Comparison of ENCODE assay signal across 20 cellular contexts in genomic region chr14:33611405-33612183, GRCh38.
DNase-seq lines count a peak whose midpoint lies in the region; ATAC-seq and TF ChIP-seq lines count a peak whose summit lies in the region.
"Had no signal": no experiment of that assay in that cellular context is flagged by ENCODE, and none has a peak within 500 bp of the region (broad histone marks: within the 10 kb centered on the region; RNA-seq: fewer than 3 reads in every experiment).

No MANE protein-coding gene starts in this region.

- H3F3A ChIP-seq in smooth muscle cell (ENCODE audit: low read depth) = no peaks in the 10 kb centered on the region

- no peaks in the 10 kb centered on the region for H3K27me3 ChIP-seq in HUES48 (ENCODE audit: control insufficient read depth, insufficient read depth, low read length)
- H3K27me3 ChIP-seq in smooth muscle cell (ENCODE audit: low read depth) = no peaks in the 10 kb centered on the region
- H3K27me3 ChIP-seq in MG63 = no peaks in the 10 kb centered on the region
- H3K27me3 ChIP-seq: ovary, SJCRH30, stomach, upper lobe of left lung had no signal

- H3K79me2 ChIP-seq in smooth muscle cell (ENCODE audit: low read depth) = no peaks in the 10 kb centered on the region

- no peak overlapping the region for H3K4me3 ChIP-seq in HUES48 (ENCODE audit: low read depth, low read length)
- H3K4me3 ChIP-seq in astrocyte of the spinal cord (ENCODE audit: low read depth, low read length) = no peak overlapping the region
- no peak overlapping the region for H3K4me3 ChIP-seq in fibroblast of mammary gland (ENCODE audit: control insufficient read depth, low read depth, low read length)
- H3K4me3 ChIP-seq in smooth muscle cell = no peak overlapping the region
- no peak overlapping the region for H3K4me3 ChIP-seq in MG63
- H3K4me3 ChIP-seq: ovary, SJCRH30, stomach, upper lobe of left lung had no signal

- no peaks in the 10 kb centered on the region for H3K36me3 ChIP-seq in HUES48 (ENCODE audit: control insufficient read depth, insufficient read depth, low read length)
- H3K36me3 ChIP-seq in smooth muscle cell (ENCODE audit: low read depth) = no peaks in the 10 kb centered on the region
- no peaks in the 10 kb centered on the region for H3K36me3 ChIP-seq in MG63
- H3K36me3 ChIP-seq: ovary, SJCRH30, stomach, upper lobe of left lung had no signal

- DNase-seq in astrocyte of the spinal cord (ENCODE audit: low read depth, low spot score) (peak; percentile 29), fibroblast of mammary gland (ENCODE audit: low read depth) (peak; percentile 35), smooth muscle cell (lab: John Stamatoyannopoulos, UW; ENCODE audit: unreplicated experiment) (no peak), MG63 (no peak)
- DNase-seq: activated CD4-positive, alpha-beta T cell treated with anti-CD3 and anti-CD28 coated beads, Interleukin-2, amount 10 ng/mL, durations not matched to agents 24 days and 14 days; activated naive CD8-positive, alpha-beta T cell treated with anti-CD3 and anti-CD28 coated beads, Interleukin-2, amount 10 ng/mL, durations not matched to agents 7 days and 5 days; glutamatergic neuron; left colon; naive thymus-derived CD8-positive, alpha-beta T cell; NCI-H146; NCI-H345; ovary; SJCRH30; stomach; T-helper 17 cell had no signal

- in situ Hi-C loops in astrocyte of the spinal cord (cut with HindIII; ENCODE audit: low sequenced_read_pairs) = no loop called here

- TF ChIP-seq CTCF in astrocyte of the spinal cord (IDR thresholded peaks at IDR 0.05; ENCODE audit: low read depth, low read length) (no peak), fibroblast of mammary gland (conservative IDR thresholded peaks at IDR 0.05; ENCODE audit: control insufficient read depth, insufficient read depth, low read depth, low read length) (no peak), smooth muscle cell (IDR thresholded peaks at IDR 0.05; ENCODE audit: borderline replicate concordance, insufficient read depth, poor library complexity, severe bottlenecking) (no peak)

- H4K20me1 ChIP-seq in smooth muscle cell (ENCODE audit: low read depth) = no peaks in the 10 kb centered on the region

- ATAC-seq in GM18867 (IDR thresholded peaks at IDR 0.05; ENCODE audit: unreplicated experiment) = no peak
- no peak for ATAC-seq in GM19395 (IDR thresholded peaks at IDR 0.05; ENCODE audit: unreplicated experiment)
- ATAC-seq: left colon; naive thymus-derived CD8-positive, alpha-beta T cell; T-helper 17 cell had no signal

- peak overlapping the region; percentile 18 for H2AFZ ChIP-seq in smooth muscle cell (ENCODE audit: low read depth)

- peak overlapping the region; percentile 73 for H3K27ac ChIP-seq in HUES48 (ENCODE audit: low read depth, low read length)
- H3K27ac ChIP-seq in smooth muscle cell (ENCODE audit: low read depth) = peak overlapping the region; percentile 55
- H3K27ac ChIP-seq: epithelial cell of prostate, ovary, SJCRH30, stomach, upper lobe of left lung had no signal

- 46% methylated on average over 5 of the region's 5 CpGs for WGBS in smooth muscle cell (ENCODE audit: low lambda C conversion rate)

- H3K9ac ChIP-seq in HUES48 (ENCODE audit: low read depth, low read length) (no peak overlapping the region), smooth muscle cell (ENCODE audit: low read depth) (no peak overlapping the region)

- H3K9me3 ChIP-seq in HUES48 (ENCODE audit: control insufficient read depth, insufficient read depth, low read length) = no peaks in the 10 kb centered on the region
- no peaks in the 10 kb centered on the region for H3K9me3 ChIP-seq in smooth muscle cell (replicated peaks; ENCODE audit: low read depth)
- H3K9me3 ChIP-seq in MG63 = no peaks in the 10 kb centered on the region
- H3K9me3 ChIP-seq: ovary, SJCRH30, stomach, upper lobe of left lung had no signal

- H3K4me1 ChIP-seq in HUES48 (ENCODE audit: control insufficient read depth, insufficient read depth, low read length) (peaks cover 22% of the 10 kb centered on the region), smooth muscle cell (ENCODE audit: low read depth) (peaks cover 31% of the 10 kb centered on the region)
- H3K4me1 ChIP-seq: SJCRH30, stomach, upper lobe of left lung had no signal

- peak overlapping the region; percentile 66 for H3K4me2 ChIP-seq in smooth muscle cell

Comparison
In these comparisons a context has a peak if more than half of its experiments do, and no peak if none do; other contexts are left out.
1. DNase-seq: peak in astrocyte of the spinal cord (single experiment) and fibroblast of mammary gland (single experiment); none in smooth muscle cell (single experiment) and MG63 (single experiment).